In the genomic region with DNA sequence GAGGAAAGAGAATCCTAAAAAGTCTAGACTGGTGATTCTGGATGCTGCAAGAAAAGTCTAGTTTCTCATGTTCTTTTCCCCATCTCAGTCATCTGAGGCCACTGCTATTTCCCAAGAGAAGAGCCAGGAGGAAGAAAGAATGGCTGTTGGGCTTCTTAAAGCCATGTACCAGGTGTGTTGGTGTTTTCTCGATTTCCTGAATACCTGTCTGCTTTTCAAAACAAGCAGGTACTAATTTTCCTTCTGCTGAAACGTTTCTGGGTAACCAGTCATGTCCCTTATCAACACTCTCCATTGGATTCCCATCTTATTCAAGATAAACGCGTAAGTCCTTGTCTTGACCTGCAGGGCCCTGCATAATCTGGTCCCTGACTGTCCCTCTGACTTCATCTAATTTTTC, we compare ENCODE assay signal across 2 cellular contexts.
TF ChIP-seq lines count a peak whose summit lies in the region.

No MANE protein-coding gene starts in this region.

TF ChIP-seq in A549, 52 proteins besides CTCF, POLR2A, EP300 and RAD21 (continued from another document):
- TF ChIP-seq, protein P1, sequence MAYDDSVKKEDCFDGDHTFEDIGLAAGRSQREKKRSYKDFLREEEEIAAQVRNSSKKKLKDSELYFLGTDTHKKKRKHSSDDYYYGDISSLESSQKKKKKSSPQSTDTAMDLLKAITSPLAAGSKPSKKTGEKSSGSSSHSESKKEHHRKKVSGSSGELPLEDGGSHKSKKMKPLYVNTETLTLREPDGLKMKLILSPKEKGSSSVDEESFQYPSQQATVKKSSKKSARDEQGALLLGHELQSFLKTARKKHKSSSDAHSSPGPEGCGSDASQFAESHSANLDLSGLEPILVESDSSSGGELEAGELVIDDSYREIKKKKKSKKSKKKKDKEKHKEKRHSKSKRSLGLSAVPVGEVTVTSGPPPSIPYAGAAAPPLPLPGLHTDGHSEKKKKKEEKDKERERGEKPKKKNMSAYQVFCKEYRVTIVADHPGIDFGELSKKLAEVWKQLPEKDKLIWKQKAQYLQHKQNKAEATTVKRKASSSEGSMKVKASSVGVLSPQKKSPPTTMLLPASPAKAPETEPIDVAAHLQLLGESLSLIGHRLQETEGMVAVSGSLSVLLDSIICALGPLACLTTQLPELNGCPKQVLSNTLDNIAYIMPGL (CRISPR knock-in tag; IDR thresholded peaks at IDR 0.05; ENCODE audit: borderline replicate concordance): no peak
- TF ChIP-seq JUNB (IDR thresholded peaks at IDR 0.05) (no peak), HOXB5 (CRISPR knock-in tag; IDR thresholded peaks at IDR 0.05) (no peak), ZC3H11A (IDR thresholded peaks at IDR 0.05) (no peak), SMC3 (IDR thresholded peaks at IDR 0.05) (no peak)

TF ChIP-seq in GM23338, 12 proteins besides CTCF, POLR2A, EP300 and RAD21 (continued from another document):
- TF ChIP-seq, protein P2, sequence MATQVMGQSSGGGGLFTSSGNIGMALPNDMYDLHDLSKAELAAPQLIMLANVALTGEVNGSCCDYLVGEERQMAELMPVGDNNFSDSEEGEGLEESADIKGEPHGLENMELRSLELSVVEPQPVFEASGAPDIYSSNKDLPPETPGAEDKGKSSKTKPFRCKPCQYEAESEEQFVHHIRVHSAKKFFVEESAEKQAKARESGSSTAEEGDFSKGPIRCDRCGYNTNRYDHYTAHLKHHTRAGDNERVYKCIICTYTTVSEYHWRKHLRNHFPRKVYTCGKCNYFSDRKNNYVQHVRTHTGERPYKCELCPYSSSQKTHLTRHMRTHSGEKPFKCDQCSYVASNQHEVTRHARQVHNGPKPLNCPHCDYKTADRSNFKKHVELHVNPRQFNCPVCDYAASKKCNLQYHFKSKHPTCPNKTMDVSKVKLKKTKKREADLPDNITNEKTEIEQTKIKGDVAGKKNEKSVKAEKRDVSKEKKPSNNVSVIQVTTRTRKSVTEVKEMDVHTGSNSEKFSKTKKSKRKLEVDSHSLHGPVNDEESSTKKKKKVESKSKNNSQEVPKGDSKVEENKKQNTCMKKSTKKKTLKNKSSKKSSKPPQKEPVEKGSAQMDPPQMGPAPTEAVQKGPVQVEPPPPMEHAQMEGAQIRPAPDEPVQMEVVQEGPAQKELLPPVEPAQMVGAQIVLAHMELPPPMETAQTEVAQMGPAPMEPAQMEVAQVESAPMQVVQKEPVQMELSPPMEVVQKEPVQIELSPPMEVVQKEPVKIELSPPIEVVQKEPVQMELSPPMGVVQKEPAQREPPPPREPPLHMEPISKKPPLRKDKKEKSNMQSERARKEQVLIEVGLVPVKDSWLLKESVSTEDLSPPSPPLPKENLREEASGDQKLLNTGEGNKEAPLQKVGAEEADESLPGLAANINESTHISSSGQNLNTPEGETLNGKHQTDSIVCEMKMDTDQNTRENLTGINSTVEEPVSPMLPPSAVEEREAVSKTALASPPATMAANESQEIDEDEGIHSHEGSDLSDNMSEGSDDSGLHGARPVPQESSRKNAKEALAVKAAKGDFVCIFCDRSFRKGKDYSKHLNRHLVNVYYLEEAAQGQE (IDR thresholded peaks at IDR 0.05; ENCODE audit: unreplicated experiment): no peak
- TF ChIP-seq ZNF114 (CRISPR knock-in tag; IDR thresholded peaks at IDR 0.05) (no peak), NANOG (IDR thresholded peaks at IDR 0.05; ENCODE audit: borderline replicate concordance) (no peak), CREB1 (CRISPR knock-in tag; IDR thresholded peaks at IDR 0.05; ENCODE audit: low read depth) (no peak)
TF ChIP-seq in GM23338: peak in this region for 0.
